Comparison of ENCODE assay signal across 34 cellular contexts in genomic region chr15:29638011-29638410, GRCh38.
"Had no signal": no experiment of that assay in that cellular context is flagged by ENCODE, and none has a peak within 500 bp of the region (broad histone marks: within the 10 kb centered on the region; RNA-seq: fewer than 3 reads in every experiment).

No MANE protein-coding gene starts in this region.

- DNase-seq: Kasumi-1, KG1, MG63, NCI-H1048, NCI-H1092 treated with DMSO at 0.1 percent for 48 hours, NCI-H1105 treated with DMSO at 0.1 percent for 48 hours, NCI-H1417, NCI-H1436, NCI-H146, NCI-H1694, NCI-H187, NCI-H1930, NCI-H2029 treated with DMSO at 0.1 percent for 48 hours, NCI-H2081 treated with DMSO at 0.1 percent for 48 hours, NCI-H2107, NCI-H2171, NCI-H2227 treated with DMSO at 0.1 percent for 48 hours, NCI-H345, NCI-H446, NCI-H510A treated with DMSO at 0.1 percent for 48 hours, NCI-H524 treated with DMSO at 0.1 percent for 48 hours, NCI-H526 treated with DMSO at 0.1 percent for 48 hours, NCI-H774, PC-9, SHP77, SIG-M5, SJCRH30 had no signal

- H3K4me2 ChIP-seq: PC-9 had no signal

- H3K4me3 ChIP-seq: K562, MG63, PC-9, SJCRH30, SK-N-MC had no signal

- H3K4me1 ChIP-seq: SJCRH30 had no signal

- H3K9me3 ChIP-seq: MG63, SJCRH30 had no signal

- H3K27ac ChIP-seq: PC-9, RWPE1, SJCRH30, SK-N-MC had no signal

- H3K36me3 ChIP-seq: MG63, SJCRH30 had no signal

- ATAC-seq: K562, Panc1, Right ventricle myocardium inferior, SK-N-SH treated with all-trans-retinoic acid at 6 μM for 48 hours had no signal

- H2AFZ ChIP-seq: PC-9 had no signal

- FAIRE-seq: K562, RCC 7860 had no signal

- H3K27me3 ChIP-seq: MG63, SJCRH30 had no signal
